In genomic region chr14:86364634-86365033, GRCh38 we compare ENCODE assay signal across 5 cellular contexts.
"Had no signal": no experiment of that assay in that cellular context is flagged by ENCODE, and none has a peak within 500 bp of the region (broad histone marks: within the 10 kb centered on the region; RNA-seq: fewer than 3 reads in every experiment).

No MANE protein-coding gene starts in this region.

- DNase-seq: IMR-90, KBM-7 had no signal

- ATAC-seq: HepG2, K562 had no signal

- H3K27ac ChIP-seq: HL-60 had no signal

- H3K4me3 ChIP-seq: K562 had no signal
